ENCODE assay signal across 1 cellular context in genomic region chr10:105857284-105858264, GRCh38.
TF ChIP-seq lines count a peak whose summit lies in the region.

No MANE protein-coding gene starts in this region.

TF ChIP-seq in GM23338, 12 proteins besides CTCF, POLR2A, EP300 and RAD21 (continued from another document):
- TF ChIP-seq ZNF462 (CRISPR knock-in tag; IDR thresholded peaks at IDR 0.05) = no peak
